In the genomic region with DNA sequence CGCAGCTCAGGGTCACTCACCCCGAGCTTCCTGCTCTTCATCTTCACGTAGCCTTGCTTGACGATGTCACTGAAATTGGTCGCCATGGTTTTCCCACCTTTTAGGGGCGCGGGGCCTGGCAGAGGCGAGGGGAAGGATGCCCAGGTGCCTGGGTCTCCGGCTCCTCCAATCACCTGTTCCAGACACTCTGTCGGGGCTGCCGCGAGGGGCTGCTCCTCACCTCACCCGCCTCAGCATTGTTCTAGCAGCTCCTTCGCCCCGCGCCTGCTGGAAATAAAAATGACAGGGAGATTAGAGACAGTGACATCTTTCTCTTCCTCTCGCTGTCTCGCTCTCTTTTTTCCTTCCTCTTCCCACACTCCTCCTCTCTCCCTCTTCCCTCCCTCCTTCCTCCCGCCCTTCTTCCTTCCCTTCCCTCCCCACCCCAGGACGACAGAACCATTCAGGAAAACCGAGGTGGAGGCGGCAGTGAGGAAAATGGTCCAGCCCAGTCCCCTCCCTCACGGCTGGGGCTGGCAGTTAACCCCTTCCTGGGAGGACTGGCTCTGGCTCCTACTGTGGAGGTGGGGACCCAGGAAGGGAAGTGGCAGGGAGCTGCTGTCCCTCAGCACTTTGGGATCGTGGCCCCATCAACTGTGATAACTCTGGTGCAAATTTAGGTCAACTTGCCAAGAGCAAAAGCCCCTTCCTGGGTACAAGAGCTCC, we compare ENCODE assay signal across 9 cellular contexts. TPM values are rescaled to one million over a fixed set of nuclear protein-coding genes. Genes with fewer than 3 reads are reported as not detected.
DNase-seq lines count a peak whose midpoint lies in the region; ATAC-seq, FAIRE-seq and TF ChIP-seq lines count a peak whose summit lies in the region.
"Had no signal": no experiment of that assay in that cellular context is flagged by ENCODE, and none has a peak within 500 bp of the region (broad histone marks: within the 10 kb centered on the region; RNA-seq: fewer than 3 reads in every experiment).

No MANE protein-coding gene starts in this region.

- dilution Hi-C loops in mammary epithelial cell (cut with HindIII; ENCODE audit: low sequenced_read_pairs): no loop called here

- H3K4me1 ChIP-seq in mammary epithelial cell (ENCODE audit: insufficient read depth, low read length): peaks cover 11% of the 10 kb centered on the region
- peaks cover 4 to 55% (median 26%) of the 10 kb centered on the region in 5 donors for H3K4me1 ChIP-seq in subcutaneous abdominal adipose tissue (ENCODE audit: control insufficient read depth in 5 of 5, insufficient read depth in 5 of 5, low read length in 5 of 5)

- H3K27me3 ChIP-seq in mammary epithelial cell (ENCODE audit: insufficient read depth, low read length): no peaks in the 10 kb centered on the region
- H3K27me3 ChIP-seq in kidney epithelial cell (ENCODE audit: control insufficient read depth, insufficient read depth, low read length): no peaks in the 10 kb centered on the region
- H3K27me3 ChIP-seq in subcutaneous abdominal adipose tissue (ENCODE audit: control insufficient read depth in 5 of 5, insufficient read depth in 4 of 5, low read length in 5 of 5): peaks cover 0 to 15% (median 9%) of the 10 kb centered on the region in 5 donors

- H3K27ac Mint-ChIP-seq in natural killer cell: peak overlapping the region in 1 of 2 donors; percentile 31
- H3K27ac Mint-ChIP-seq in natural killer cell treated with Interleukin-12 subunit alpha and Interleukin-12 subunit beta and Interleukin-15 and Interleukin-18, amount 100 ng/mL, for 72 hours: peak overlapping the region in 1 of 2 donors; percentile 61
- H3K27ac Mint-ChIP-seq: activated naive CD8-positive, alpha-beta T cell treated with anti-CD3 and anti-CD28 coated beads, Interleukin-2, amount 10 ng/mL, durations not matched to agents 7 days and 5 days had no signal

- no peak for FAIRE-seq in HTR-8/SVneo (lab: Jason Lieb, UNC)

- intact Hi-C loops in natural killer cell (cut with micrococcal nuclease) (loop anchor here (5.0 kb wide), 1 partner anchor 38 kb away; no protein-coding TSS in a partner anchor), mammary epithelial cell (cut with micrococcal nuclease) (no loop called here)

- H3K36me3 ChIP-seq in mammary epithelial cell (ENCODE audit: insufficient read depth, low read length) (no peaks in the 10 kb centered on the region), kidney epithelial cell (ENCODE audit: control insufficient read depth, insufficient read depth, low read length) (peaks cover 1% of the 10 kb centered on the region), subcutaneous abdominal adipose tissue (ENCODE audit: control insufficient read depth in 5 of 5, insufficient read depth in 5 of 5, low read length in 5 of 5) (peaks cover 0 to 7% (median 3%) of the 10 kb centered on the region in 5 donors)

- H3K9ac ChIP-seq in mammary epithelial cell (ENCODE audit: insufficient read depth, low read length) (no peak overlapping the region), subcutaneous abdominal adipose tissue (ENCODE audit: low read length in 5 of 5) (peak overlapping the region in 2 of 5 donors; percentile 48 to 65)

- H3K27ac ChIP-seq in mammary epithelial cell (ENCODE audit: insufficient read depth, low read depth, low read length): no peak overlapping the region
- H3K27ac ChIP-seq in subcutaneous abdominal adipose tissue (ENCODE audit: low read depth, low read length): no peak overlapping the region

- CTCF ChIA-PET in mammary epithelial cell (lab: Charles Lee; ENCODE audit: low non-redundant PET): no interaction called here

- H3K9me3 ChIP-seq in mammary epithelial cell (replicated peaks; ENCODE audit: insufficient read depth, low read length): no peaks in the 10 kb centered on the region
- no peaks in the 10 kb centered on the region for H3K9me3 ChIP-seq in subcutaneous abdominal adipose tissue (ENCODE audit: control insufficient read depth in 5 of 5, low read length in 5 of 5)

- H3K27me3 Mint-ChIP-seq in natural killer cell (ENCODE audit: low read depth in 2 of 2): peaks cover 0 to 1% of the 10 kb centered on the region in 2 donors
- H3K27me3 Mint-ChIP-seq in natural killer cell treated with Interleukin-12 subunit alpha and Interleukin-12 subunit beta and Interleukin-15 and Interleukin-18, amount 100 ng/mL, for 72 hours: no peaks in the 10 kb centered on the region
- H3K27me3 Mint-ChIP-seq: activated naive CD8-positive, alpha-beta T cell treated with anti-CD3 and anti-CD28 coated beads, Interleukin-2, amount 10 ng/mL, durations not matched to agents 7 days and 5 days had no signal

- no peak for ATAC-seq in natural killer cell
- ATAC-seq in natural killer cell treated with Interleukin-12 subunit alpha and Interleukin-12 subunit beta and Interleukin-15 and Interleukin-18, amount 100 ng/mL, for 72 hours: no peak

- no peaks in the 10 kb centered on the region for H4K20me1 ChIP-seq in mammary epithelial cell (ENCODE audit: insufficient read depth, low read length)

- no TSS peak for BruUV-seq in mammary epithelial cell (replicated peaks; lab: Mats Ljungman, UMichigan)

- DNase-seq in natural killer cell: no peak
- no peak for DNase-seq in natural killer cell treated with Interleukin-12 subunit alpha and Interleukin-12 subunit beta and Interleukin-15 and Interleukin-18, amount 100 ng/mL, for 72 hours (ENCODE audit: low spot score)
- DNase-seq in mammary epithelial cell: peak; percentile 35
- DNase-seq in kidney epithelial cell (ENCODE audit: low read depth): no peak
- no peak for DNase-seq in NK-92 treated with Interleukin-12 subunit alpha and Interleukin-12 subunit beta, amount 100 ng/mL, for 24 hours (lab: John Stamatoyannopoulos, UW)
- no peak for DNase-seq in activated naive CD4-positive, alpha-beta T cell (lab: John Stamatoyannopoulos, UW)
- no peak for DNase-seq in HTR-8/SVneo (ENCODE audit: insufficient read length, low spot score)
- DNase-seq: activated naive CD8-positive, alpha-beta T cell treated with anti-CD3 and anti-CD28 coated beads, Interleukin-2, amount 10 ng/mL, durations not matched to agents 7 days and 5 days had no signal

- H3K4me3 ChIP-seq in mammary epithelial cell (replicated peaks in 1 of 3; ENCODE audit: insufficient read depth in 1 of 3, low read depth in 2 of 3, low read length in 3 of 3): peak overlapping the region; percentile 34 to 40 (median 38)
- H3K4me3 ChIP-seq in kidney epithelial cell (ENCODE audit: low read depth, low read length): peak overlapping the region; percentile 40
- peak overlapping the region; percentile 50 to 63 (median 58) for H3K4me3 ChIP-seq in subcutaneous abdominal adipose tissue (ENCODE audit: low read depth in 1 of 5, low read length in 5 of 5)

- TF ChIP-seq CTCF in natural killer cell (IDR thresholded peaks at IDR 0.05): no peak
- TF ChIP-seq CTCF in mammary epithelial cell (conservative IDR thresholded peaks at IDR 0.05 in 1 of 2, IDR thresholded peaks at IDR 0.05 in 1 of 2; ENCODE audit: extremely low read depth in 1 of 2, insufficient read depth in 1 of 2, low read depth in 1 of 2, low read length in 2 of 2): no peak
- TF ChIP-seq CTCF in kidney epithelial cell (IDR thresholded peaks at IDR 0.05; ENCODE audit: insufficient read depth, low read length, poor library complexity, severe bottlenecking): no peak

- in situ Hi-C loops in mammary epithelial cell (cut with MboI; ENCODE audit: low sequenced_read_pairs in 2 of 2): no loop called here

- peak overlapping the region; percentile 69 for H3K4me3 Mint-ChIP-seq in natural killer cell
- H3K4me3 Mint-ChIP-seq in natural killer cell treated with Interleukin-12 subunit alpha and Interleukin-12 subunit beta and Interleukin-15 and Interleukin-18, amount 100 ng/mL, for 72 hours: no peak overlapping the region
- H3K4me3 Mint-ChIP-seq: activated naive CD8-positive, alpha-beta T cell treated with anti-CD3 and anti-CD28 coated beads, Interleukin-2, amount 10 ng/mL, durations not matched to agents 7 days and 5 days had no signal

- H3K79me2 ChIP-seq in mammary epithelial cell (ENCODE audit: insufficient read depth, low read length): no peaks in the 10 kb centered on the region

- H3K4me2 ChIP-seq in mammary epithelial cell (ENCODE audit: insufficient read depth, low read depth, low read length): peak overlapping the region; percentile 85

- H2AFZ ChIP-seq in mammary epithelial cell (ENCODE audit: low read depth, low read length): peak overlapping the region; percentile 89

- peaks cover 19 to 33% of the 10 kb centered on the region in 2 donors for H3K4me1 Mint-ChIP-seq in natural killer cell
- H3K4me1 Mint-ChIP-seq in natural killer cell treated with Interleukin-12 subunit alpha and Interleukin-12 subunit beta and Interleukin-15 and Interleukin-18, amount 100 ng/mL, for 72 hours (ENCODE audit: low read depth in 2 of 2): peaks cover 8 to 21% of the 10 kb centered on the region in 2 donors

- no peaks in the 10 kb centered on the region for H3K9me3 Mint-ChIP-seq in natural killer cell
- H3K9me3 Mint-ChIP-seq in natural killer cell treated with Interleukin-12 subunit alpha and Interleukin-12 subunit beta and Interleukin-15 and Interleukin-18, amount 100 ng/mL, for 72 hours: no peaks in the 10 kb centered on the region
- H3K9me3 Mint-ChIP-seq: activated naive CD8-positive, alpha-beta T cell treated with anti-CD3 and anti-CD28 coated beads, Interleukin-2, amount 10 ng/mL, durations not matched to agents 7 days and 5 days had no signal

- no peaks in the 10 kb centered on the region for H3K36me3 Mint-ChIP-seq in natural killer cell
- H3K36me3 Mint-ChIP-seq in natural killer cell treated with Interleukin-12 subunit alpha and Interleukin-12 subunit beta and Interleukin-15 and Interleukin-18, amount 100 ng/mL, for 72 hours: no peaks in the 10 kb centered on the region

- WGBS in mammary epithelial cell (ENCODE audit: low coverage, missing lambda C conversion rate): 5% methylated on average over 16 of the region's 24 CpGs

RNA-seq across cellular contexts. Expression of a gene that starts 6.7 kb away (rescaled TPM):
- total RNA-seq in natural killer cell: 1 to 10 TPM in 2 of 3 donors, under 1 TPM in 1; 0.75 to 2.5 (median 1.5) TPM
- total RNA-seq in natural killer cell treated with Interleukin-12 subunit alpha and Interleukin-12 subunit beta and Interleukin-15 and Interleukin-18, amount 100 ng/mL, for 72 hours: 1 to 10 TPM; 4.2 to 6.5 TPM
- total RNA-seq in mammary epithelial cell: 10 to 100 TPM; 14.8 to 20.0 TPM
- polyA plus RNA-seq in mammary epithelial cell: 13.9 TPM
- polyA minus RNA-seq in mammary epithelial cell: 34.1 TPM
- total RNA-seq in kidney epithelial cell: 23.1 and 23.2 TPM in 2 replicates

RNA-seq across cellular contexts. Expression of a gene that starts 17.1 kb away (rescaled TPM):
- total RNA-seq in natural killer cell: 10 to 100 TPM; 55.4 to 71.2 (median 66.7) TPM
- total RNA-seq in natural killer cell treated with Interleukin-12 subunit alpha and Interleukin-12 subunit beta and Interleukin-15 and Interleukin-18, amount 100 ng/mL, for 72 hours: 10 to 100 TPM; 63.8 to 85.4 TPM
- total RNA-seq in mammary epithelial cell: 10 to 100 TPM; 45.1 to 82.2 TPM
- polyA plus RNA-seq in mammary epithelial cell: 87.8 TPM
- 161 TPM for polyA minus RNA-seq in mammary epithelial cell
- total RNA-seq in kidney epithelial cell: 70.4 and 73.0 TPM in 2 replicates

RNA-seq across cellular contexts. Expression of a gene that starts 32.3 kb away (rescaled TPM):
- 10 to 100 TPM; 16.9 to 30.2 (median 18.3) TPM for total RNA-seq in natural killer cell
- total RNA-seq in natural killer cell treated with Interleukin-12 subunit alpha and Interleukin-12 subunit beta and Interleukin-15 and Interleukin-18, amount 100 ng/mL, for 72 hours: 10 to 100 TPM; 34.2 to 42.9 TPM
- 10 to 100 TPM; 41.2 to 42.5 TPM for total RNA-seq in mammary epithelial cell
- 69.8 TPM for polyA plus RNA-seq in mammary epithelial cell
- 96.9 TPM for polyA minus RNA-seq in mammary epithelial cell
- total RNA-seq in kidney epithelial cell: 37.6 and 49.5 TPM in 2 replicates

RNA-seq across cellular contexts. Expression of a gene that starts 32.4 kb away (rescaled TPM):
- total RNA-seq in natural killer cell (10 to 100 TPM; 41.1 to 48.8 (median 42.9) TPM), mammary epithelial cell (10 to 100 TPM; 60.8 to 69.9 TPM), kidney epithelial cell (80.2 and 80.3 TPM in 2 replicates)
- 10 to 100 TPM; 54.0 to 92.0 TPM for total RNA-seq in natural killer cell treated with Interleukin-12 subunit alpha and Interleukin-12 subunit beta and Interleukin-15 and Interleukin-18, amount 100 ng/mL, for 72 hours
- polyA plus RNA-seq in mammary epithelial cell: 63.8 TPM
- 56.2 TPM for polyA minus RNA-seq in mammary epithelial cell

RNA-seq across cellular contexts. Expression of a gene that starts 56.8 kb away (rescaled TPM):
- 10 to 100 TPM; 15.5 to 24.4 (median 17.1) TPM for total RNA-seq in natural killer cell
- total RNA-seq in natural killer cell treated with Interleukin-12 subunit alpha and Interleukin-12 subunit beta and Interleukin-15 and Interleukin-18, amount 100 ng/mL, for 72 hours: 10 to 100 TPM; 13.9 to 21.5 TPM
- total RNA-seq in mammary epithelial cell: 1 to 10 TPM; 4.4 to 6.8 TPM
- polyA plus RNA-seq in mammary epithelial cell: 4.2 TPM
- polyA minus RNA-seq in mammary epithelial cell: 15.3 TPM
- 11.4 and 14.0 TPM in 2 replicates for total RNA-seq in kidney epithelial cell
